Comparison of ENCODE assay signal across 1 cellular context in genomic region chr12:24991209-24992049, GRCh38.
TF ChIP-seq lines count a peak whose summit lies in the region.

No MANE protein-coding gene starts in this region.

TF ChIP-seq in GM23338, 12 proteins besides CTCF, POLR2A, EP300 and RAD21 (continued from another document):
- TF ChIP-seq ZNF462 (CRISPR knock-in tag; IDR thresholded peaks at IDR 0.05), result no peak
- no peak for TF ChIP-seq CREB1 (CRISPR knock-in tag; IDR thresholded peaks at IDR 0.05; ENCODE audit: low read depth)
